21 cellular contexts compared by ENCODE assay signal in genomic region chr9:93040409-93040808, GRCh38. TPM values are rescaled to one million over a fixed set of nuclear protein-coding genes. Genes with fewer than 3 reads are reported as not detected.
A peak's percentile ranks its signal among the peaks of the same experiment; 100 is the strongest.
DNase-seq lines count a peak whose midpoint lies in the region; ATAC-seq and TF ChIP-seq lines count a peak whose summit lies in the region.
"Had no signal": no experiment of that assay in that cellular context is flagged by ENCODE, and none has a peak within 500 bp of the region (broad histone marks: within the 10 kb centered on the region; RNA-seq: fewer than 3 reads in every experiment).

No MANE protein-coding gene starts in this region.

- intact Hi-C loops in CD4-positive, alpha-beta T cell (cut with DNase I, micrococcal nuclease): loop anchor here in 1 of 2 experiments (2.0 kb wide), 1 partner anchor 18 kb away; the partner anchor contains the start of gene SUSD3
- intact Hi-C loops in activated CD8-positive, alpha-beta T cell treated with anti-CD3 and anti-CD28 coated beads for 36 hours (cut with micrococcal nuclease): no loop called here

- H3K9me3 ChIP-seq in BLaER1 treated with 17β-estradiol and CSF1 and Interleukin-3, amounts not matched to agents 10 nM and 100 nM (replicated peaks in 1 of 11): peaks cover 0 to under 1% (median 0%) of the 10 kb centered on the region in 11 experiments; a peak in 4 of 22 replicates
- no peaks in the 10 kb centered on the region for H3K9me3 ChIP-seq in CD4-positive, alpha-beta T cell (ENCODE audit: control insufficient read depth, low read length)
- H3K9me3 ChIP-seq in GM23248 (ENCODE audit: low read depth): no peaks in the 10 kb centered on the region
- H3K9me3 ChIP-seq: Peyer's patch, SJCRH30 had no signal

- H3K9me3 Mint-ChIP-seq in CD4-positive, alpha-beta T cell: no peaks in the 10 kb centered on the region
- H3K9me3 Mint-ChIP-seq in activated CD8-positive, alpha-beta T cell treated with anti-CD3 and anti-CD28 coated beads for 36 hours: no peaks in the 10 kb centered on the region
- H3K9me3 Mint-ChIP-seq in naive thymus-derived CD8-positive, alpha-beta T cell: no peaks in the 10 kb centered on the region

- H3K36me3 ChIP-seq in BLaER1 treated with 17β-estradiol and CSF1 and Interleukin-3, amounts not matched to agents 10 nM and 100 nM: peaks cover 0 to 15% (median 8%) of the 10 kb centered on the region in 11 experiments; a peak in 17 of 22 replicates
- H3K36me3 ChIP-seq in GM23248 (ENCODE audit: low read depth): no peaks in the 10 kb centered on the region
- H3K36me3 ChIP-seq: Peyer's patch, SJCRH30 had no signal

- H3F3A ChIP-seq in GM23248 (ENCODE audit: insufficient read depth): no peaks in the 10 kb centered on the region

- H3K9me2 ChIP-seq in GM23248 (ENCODE audit: insufficient read depth): no peaks in the 10 kb centered on the region

- H3K4me3 ChIP-seq in BLaER1 treated with 17β-estradiol and CSF1 and Interleukin-3, amounts not matched to agents 10 nM and 100 nM: no peak overlapping the region
- H3K4me3 ChIP-seq in GM23248: no peak overlapping the region
- H3K4me3 ChIP-seq: Peyer's patch, SJCRH30 had no signal

- H3K79me2 ChIP-seq in GM23248 (ENCODE audit: insufficient read depth): no peaks in the 10 kb centered on the region

- peak overlapping the region in 10 of 11 experiments; percentile 38 to 99 (median 91); a peak in 17 of 22 replicates for H3K4me2 ChIP-seq in BLaER1 treated with 17β-estradiol and CSF1 and Interleukin-3, amounts not matched to agents 10 nM and 100 nM
- no peak overlapping the region for H3K4me2 ChIP-seq in GM23248 (ENCODE audit: unreplicated experiment)

- peaks cover 0 to 43% (median 16%) of the 10 kb centered on the region in 11 experiments; a peak in 16 of 22 replicates for H4K20me1 ChIP-seq in BLaER1 treated with 17β-estradiol and CSF1 and Interleukin-3, amounts not matched to agents 10 nM and 100 nM
- H4K20me1 ChIP-seq in GM23248 (ENCODE audit: insufficient read depth): no peaks in the 10 kb centered on the region

- 76% methylated on average over 6 to 7 of the region's 7 CpGs for WGBS in GM23248 (ENCODE audit: low coverage in 1 of 2, low lambda C conversion rate in 2 of 2, missing lambda C conversion rate in 2 of 2), 2 experiments

- no peak for ATAC-seq in CD4-positive, alpha-beta T cell (ENCODE audit: poor library complexity)
- ATAC-seq in activated CD8-positive, alpha-beta T cell treated with anti-CD3 and anti-CD28 coated beads for 36 hours: no peak
- ATAC-seq in naive thymus-derived CD8-positive, alpha-beta T cell: peak in 1 of 2 donors; percentile 10

- H3K27ac ChIP-seq in BLaER1 treated with 17β-estradiol and CSF1 and Interleukin-3, amounts not matched to agents 10 nM and 100 nM: peak overlapping the region in 3 of 11 experiments; percentile 5 to 26 (median 15); a peak in 3 of 22 replicates
- H3K27ac ChIP-seq in CD4-positive, alpha-beta T cell (ENCODE audit: low read depth, low read length): peak overlapping the region; percentile 57
- no peak overlapping the region for H3K27ac ChIP-seq in GM23248
- H3K27ac ChIP-seq: Peyer's patch, SJCRH30 had no signal

- H3K27me3 ChIP-seq in BLaER1 treated with 17β-estradiol and CSF1 and Interleukin-3, amounts not matched to agents 10 nM and 100 nM: no peaks in the 10 kb centered on the region
- H3K27me3 ChIP-seq in CD4-positive, alpha-beta T cell (ENCODE audit: control insufficient read depth, insufficient read depth, low read length): no peaks in the 10 kb centered on the region
- no peaks in the 10 kb centered on the region for H3K27me3 ChIP-seq in GM23248 (replicated peaks; ENCODE audit: insufficient read depth)
- H3K27me3 ChIP-seq: Peyer's patch, SJCRH30 had no signal

- peaks cover 78% of the 10 kb centered on the region for H3K4me1 Mint-ChIP-seq in CD4-positive, alpha-beta T cell (ENCODE audit: low read depth)
- peaks cover 56% of the 10 kb centered on the region for H3K4me1 Mint-ChIP-seq in activated CD8-positive, alpha-beta T cell treated with anti-CD3 and anti-CD28 coated beads for 36 hours (ENCODE audit: low read depth)
- peaks cover 36 to 89% (median 80%) of the 10 kb centered on the region in 4 donors for H3K4me1 Mint-ChIP-seq in naive thymus-derived CD8-positive, alpha-beta T cell

- in situ Hi-C loops in GM23248 (cut with MboI): no loop called here

- no peaks in the 10 kb centered on the region for H3K27me3 Mint-ChIP-seq in CD4-positive, alpha-beta T cell
- no peaks in the 10 kb centered on the region for H3K27me3 Mint-ChIP-seq in activated CD8-positive, alpha-beta T cell treated with anti-CD3 and anti-CD28 coated beads for 36 hours
- no peaks in the 10 kb centered on the region for H3K27me3 Mint-ChIP-seq in naive thymus-derived CD8-positive, alpha-beta T cell

- H3K9ac ChIP-seq in BLaER1 treated with 17β-estradiol and CSF1 and Interleukin-3, amounts not matched to agents 10 nM and 100 nM: 0 out of 22 replicates have a peak overlapping the region, but pooled peaks of 1 of the 11 experiments have one; percentile 2
- H3K9ac ChIP-seq in GM23248: no peak overlapping the region

- H3K36me3 Mint-ChIP-seq in CD4-positive, alpha-beta T cell (ENCODE audit: low read depth): peaks cover 14% of the 10 kb centered on the region
- H3K36me3 Mint-ChIP-seq in activated CD8-positive, alpha-beta T cell treated with anti-CD3 and anti-CD28 coated beads for 36 hours (ENCODE audit: low read depth): peaks cover 5% of the 10 kb centered on the region
- peaks cover 0 to 11% (median 0%) of the 10 kb centered on the region in 3 donors for H3K36me3 Mint-ChIP-seq in naive thymus-derived CD8-positive, alpha-beta T cell

- peaks cover 60 to 88% (median 74%) of the 10 kb centered on the region in 10 experiments for H3K4me1 ChIP-seq in BLaER1 treated with 17β-estradiol and CSF1 and Interleukin-3, amounts not matched to agents 10 nM and 100 nM
- H3K4me1 ChIP-seq in GM23248 (ENCODE audit: insufficient read depth): no peaks in the 10 kb centered on the region
- H3K4me1 ChIP-seq: SJCRH30 had no signal

- no peak overlapping the region for H3K4me3 Mint-ChIP-seq in CD4-positive, alpha-beta T cell
- H3K4me3 Mint-ChIP-seq in activated CD8-positive, alpha-beta T cell treated with anti-CD3 and anti-CD28 coated beads for 36 hours: no peak overlapping the region
- H3K4me3 Mint-ChIP-seq in naive thymus-derived CD8-positive, alpha-beta T cell: no peak overlapping the region
- H3K4me3 Mint-ChIP-seq: HFFc6 had no signal

- CTCF ChIA-PET in CD4-positive, alpha-beta T cell (lab: Charles Lee): no interaction called here
- CTCF ChIA-PET in activated CD8-positive, alpha-beta T cell treated with anti-CD3 and anti-CD28 coated beads for 36 hours (lab: Charles Lee): interaction anchor here (1.2 to 2.9 kb wide), 3 partner anchors 10 to 20 kb away, joined by 3 to 7 read pairs (median 4); no protein-coding TSS in a partner anchor

- no peak for DNase-seq in CD4-positive, alpha-beta T cell
- DNase-seq in activated CD8-positive, alpha-beta T cell treated with anti-CD3 and anti-CD28 coated beads for 36 hours: no peak
- DNase-seq in naive thymus-derived CD8-positive, alpha-beta T cell: no peak
- no peak for DNase-seq in germinal center (ENCODE audit: low spot score)
- DNase-seq in amygdala (lab: John Stamatoyannopoulos, UW): no peak
- no peak for DNase-seq in D341Med (ENCODE audit: low spot score)
- no peak for DNase-seq in GM23248
- DNase-seq: DMS79, H9, HFFc6, KBM-7, MM.1S, NCI-H1048, NCI-H1417 treated with DMSO at 0.1 percent for 48 hours, NCI-H187, NCI-H446, NCI-H526, Peyer's patch had no signal

- H3K27ac Mint-ChIP-seq in CD4-positive, alpha-beta T cell: peak overlapping the region; percentile 85
- H3K27ac Mint-ChIP-seq in activated CD8-positive, alpha-beta T cell treated with anti-CD3 and anti-CD28 coated beads for 36 hours: peak overlapping the region; percentile 27
- peak overlapping the region; percentile 88 to 94 (median 91) for H3K27ac Mint-ChIP-seq in naive thymus-derived CD8-positive, alpha-beta T cell
- H3K27ac Mint-ChIP-seq: HFFc6 had no signal

- TF ChIP-seq CTCF in CD4-positive, alpha-beta T cell (IDR thresholded peaks at IDR 0.05): no peak
- TF ChIP-seq CTCF in activated CD8-positive, alpha-beta T cell treated with anti-CD3 and anti-CD28 coated beads for 36 hours (IDR thresholded peaks at IDR 0.05): no peak

- H2AFZ ChIP-seq in GM23248: no peak overlapping the region

- POLR2A ChIA-PET in CD4-positive, alpha-beta T cell (lab: Charles Lee): interaction anchor here (1.3 to 6.9 kb wide), 8 partner anchors 10 to 69 kb away, joined by 3 to 92 read pairs (median 7); no protein-coding TSS in a partner anchor
- POLR2A ChIA-PET in activated CD8-positive, alpha-beta T cell treated with anti-CD3 and anti-CD28 coated beads for 36 hours (lab: Charles Lee): interaction anchor here (1.2 to 2.5 kb wide), 5 partner anchors 9 to 79 kb away, joined by 3 to 8 read pairs (median 6); no protein-coding TSS in a partner anchor
- POLR2A ChIA-PET in naive thymus-derived CD8-positive, alpha-beta T cell (lab: Charles Lee): interaction anchor here (0.6 to 8.2 kb wide), 10 partner anchors 8 to 86 kb away, joined by 3 to 159 read pairs (median 8); no protein-coding TSS in a partner anchor

RNA-seq across cellular contexts. Expression of gene SUSD3, which starts 18.1 kb away (rescaled TPM):
- total RNA-seq in CD4-positive, alpha-beta T cell: 10 to 100 TPM; 33.9 to 35.6 TPM
- 10 to 100 TPM; 34.6 to 36.7 TPM for total RNA-seq in activated CD8-positive, alpha-beta T cell treated with anti-CD3 and anti-CD28 coated beads for 36 hours
- total RNA-seq in naive thymus-derived CD8-positive, alpha-beta T cell: 10 to 100 TPM; 62.1 to 64.0 TPM
- 100 to 1,000 TPM in 2 of 3 donors, 10 to 100 TPM in 1; 86.7 to 208 (median 145) TPM for polyA plus RNA-seq in naive thymus-derived CD8-positive, alpha-beta T cell
- 0.43 and 0.63 TPM in 2 replicates for total RNA-seq in GM23248 (2014; rRNA removed; shearing (Covaris generic))
- polyA plus RNA-seq in GM23248 (2016; fragmentation: Nextera tagmentation; extraction: Ambion mirVana): not detected in 2 replicates
- total RNA-seq: HT1080, SJCRH30 had no signal

RNA-seq across cellular contexts. Expression of gene CARD19, which starts 55.6 kb away (rescaled TPM):
- 10 to 100 TPM; 38.8 to 39.2 TPM for total RNA-seq in CD4-positive, alpha-beta T cell
- 10 to 100 TPM; 42.9 to 43.4 TPM for total RNA-seq in activated CD8-positive, alpha-beta T cell treated with anti-CD3 and anti-CD28 coated beads for 36 hours
- 10 to 100 TPM; 68.9 to 71.2 TPM for total RNA-seq in naive thymus-derived CD8-positive, alpha-beta T cell
- 10 to 100 TPM; 56.3 to 62.9 (median 56.9) TPM for polyA plus RNA-seq in naive thymus-derived CD8-positive, alpha-beta T cell
- total RNA-seq in GM23248 (2014; rRNA removed; shearing (Covaris generic)): 48.8 and 54.1 TPM in 2 replicates
- polyA plus RNA-seq in GM23248 (2016; fragmentation: Nextera tagmentation; extraction: Ambion mirVana): 58.6 and 69.5 TPM in 2 replicates

Comparison
In these comparisons a context has a peak if more than half of its experiments do, and no peak if none do; other contexts are left out.
1. H3K27ac Mint-ChIP-seq: peak in every context shown above with its lines; median percentile 91 in naive thymus-derived CD8-positive, alpha-beta T cell; 85 in CD4-positive, alpha-beta T cell; 27 in activated CD8-positive, alpha-beta T cell treated with anti-CD3 and anti-CD28 coated beads for 36 hours.
2. RNA of gene SUSD3, which starts 18.1 kb away (total RNA-seq): 62.1 to 64.0 TPM in naive thymus-derived CD8-positive, alpha-beta T cell, 34.6 to 36.7 TPM in activated CD8-positive, alpha-beta T cell treated with anti-CD3 and anti-CD28 coated beads for 36 hours and 33.9 to 35.6 TPM in CD4-positive, alpha-beta T cell; 0.43 to 0.63 TPM in GM23248; every median in the first group is over 10 times any median in the second.